Comparison of ENCODE assay signal across 19 cellular contexts in the genomic region with DNA sequence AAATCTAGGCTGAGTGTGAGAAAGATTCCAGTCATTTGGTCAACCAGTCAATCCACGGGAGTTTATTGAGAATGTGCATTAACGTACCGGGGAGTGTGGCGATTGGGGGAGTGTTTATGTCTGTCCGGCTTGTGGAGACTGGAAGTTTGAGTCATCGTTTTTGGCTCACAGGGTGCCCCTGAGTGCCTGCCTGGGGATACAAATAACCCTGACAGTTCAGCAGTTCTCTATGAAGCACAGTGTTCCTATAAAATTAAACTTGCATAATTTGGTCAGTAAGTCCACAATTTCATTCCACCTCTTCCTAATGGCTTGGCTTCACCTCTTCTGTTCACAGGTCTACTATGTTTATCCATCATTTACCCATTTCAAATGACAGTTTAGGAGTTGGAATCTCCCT.
DNase-seq lines count a peak whose midpoint lies in the region; ATAC-seq and TF ChIP-seq lines count a peak whose summit lies in the region.
"Had no signal": no experiment of that assay in that cellular context is flagged by ENCODE, and none has a peak within 500 bp of the region (broad histone marks: within the 10 kb centered on the region; RNA-seq: fewer than 3 reads in every experiment).

No MANE protein-coding gene starts in this region.

- no peak overlapping the region for H2BK20ac ChIP-seq in IMR-90 (ENCODE audit: low read depth, low read length)

- H3K4me2 ChIP-seq in IMR-90 (ENCODE audit: low read depth, low read length) (no peak overlapping the region), SK-N-SH (no peak overlapping the region)

- H3K14ac ChIP-seq in IMR-90 (replicated peaks; ENCODE audit: low read depth, low read length): no peak overlapping the region

- no CpG with 5 or more reads among the region's 6 CpGs for WGBS in IMR-90 (ENCODE audit: extremely low coverage in 2 of 2, insufficient read length in 1 of 2), 2 experiments
- 24% methylated on average over 6 of the region's 6 CpGs for WGBS in SK-N-SH (ENCODE audit: low lambda C conversion rate)

- intact Hi-C loops in IMR-90 (cut with micrococcal nuclease): no loop called here

- H3K79me2 ChIP-seq in SK-N-SH (ENCODE audit: insufficient read depth): no peaks in the 10 kb centered on the region
- H3K79me2 ChIP-seq: parathyroid adenoma had no signal

- DNase-seq in AG08396 (ENCODE audit: low spot score): peak; percentile 17
- DNase-seq in IMR-90: peak; percentile 2
- peak; percentile 10 for DNase-seq in dermis blood vessel endothelial cell
- no peak for DNase-seq in effector CD8-positive, alpha-beta T cell (lab: John Stamatoyannopoulos, UW)
- DNase-seq in stimulated activated naive CD4-positive, alpha-beta T cell (lab: John Stamatoyannopoulos, UW): no peak
- DNase-seq in SK-N-SH: no peak
- DNase-seq: ACHN; activated CD4-positive, alpha-beta memory T cell treated with anti-CD3 and anti-CD28 coated beads, Interleukin-2, amount 10 ng/mL, durations not matched to agents 7 days and 5 days; activated naive CD4-positive, alpha-beta T cell treated with anti-CD3 and anti-CD28 coated beads, Interleukin-2, amount 50 U/mL, for 16 hours; activated T-cell treated with anti-CD3 and anti-CD28 coated beads, Interleukin-2, amount 50 U/mL, for 1 hour; CD4-positive, alpha-beta memory T cell; H7; KG1; NCI-H1105 treated with DMSO at 0.1 percent for 48 hours; NCI-H524; SHP77 treated with DMSO at 0.1 percent for 48 hours had no signal

- TF ChIP-seq CTCF in IMR-90 (conservative IDR thresholded peaks at IDR 0.05; ENCODE audit: low read depth, low read length) (no peak), SK-N-SH (IDR thresholded peaks at IDR 0.05) (no peak)

- H2BK120ac ChIP-seq in IMR-90 (ENCODE audit: low read depth, low read length): no peak overlapping the region

- H3K56ac ChIP-seq in IMR-90 (ENCODE audit: extremely low read depth, insufficient read depth, low read length): no peak overlapping the region

- in situ Hi-C loops in IMR-90 (cut with MboI; ENCODE audit: low sequenced_read_pairs): no loop called here

- H2AK9ac ChIP-seq in IMR-90 (replicated peaks; ENCODE audit: low read depth, low read length, poor library complexity): no peak overlapping the region

- H3K27me3 ChIP-seq in IMR-90 (ENCODE audit: control insufficient read depth, insufficient read depth, low read length): no peaks in the 10 kb centered on the region
- no peaks in the 10 kb centered on the region for H3K27me3 ChIP-seq in rectal smooth muscle tissue (ENCODE audit: control insufficient read depth, insufficient read depth, low read length)
- no peaks in the 10 kb centered on the region; the same call in 1 of the 2 replicates for H3K27me3 ChIP-seq in SK-N-SH (ENCODE audit: insufficient read depth)

- H3K4ac ChIP-seq in IMR-90 (ENCODE audit: low read depth, low read length): no peak overlapping the region

- dilution Hi-C loops in IMR-90 (cut with HindIII; ENCODE audit: low sequenced_read_pairs, unreplicated experiment): no loop called here

- H3K27ac ChIP-seq in IMR-90 (ENCODE audit: insufficient read depth, low read length): no peak overlapping the region
- H3K27ac ChIP-seq in rectal smooth muscle tissue (ENCODE audit: low read depth, low read length): peak overlapping the region; percentile 31
- no peak overlapping the region for H3K27ac ChIP-seq in SK-N-SH (ENCODE audit: low read depth in 2 of 2, low read length in 1 of 2)
- H3K27ac ChIP-seq: parathyroid adenoma had no signal

- H3F3A ChIP-seq in SK-N-SH (replicated peaks; ENCODE audit: insufficient read depth): no peaks in the 10 kb centered on the region

- ATAC-seq in IMR-90 (ENCODE audit: low read depth) (no peak), HG02610 (IDR thresholded peaks at IDR 0.05; ENCODE audit: unreplicated experiment) (no peak)

- H3K36me3 ChIP-seq in IMR-90 (ENCODE audit: control insufficient read depth, insufficient read depth, low read length): no peaks in the 10 kb centered on the region
- no peaks in the 10 kb centered on the region for H3K36me3 ChIP-seq in rectal smooth muscle tissue (ENCODE audit: control insufficient read depth, insufficient read depth, low read length)
- no peaks in the 10 kb centered on the region for H3K36me3 ChIP-seq in SK-N-SH (replicated peaks in 1 of 2; ENCODE audit: control insufficient read depth in 1 of 2, insufficient read depth in 2 of 2, low read length in 1 of 2)

- POLR2A ChIA-PET in IMR-90 (lab: Charles Lee; ENCODE audit: unreplicated experiment): no interaction called here
- POLR2A ChIA-PET in SK-N-SH (lab: Yijun Ruan, JAX): no interaction called here

- H4K20me1 ChIP-seq in IMR-90 (ENCODE audit: insufficient read depth, low read length) (no peaks in the 10 kb centered on the region), SK-N-SH (ENCODE audit: insufficient read depth) (no peaks in the 10 kb centered on the region)

- TF ChIP-seq RAD21 in IMR-90 (IDR thresholded peaks at IDR 0.05; ENCODE audit: low read length) (no peak), SK-N-SH (IDR thresholded peaks at IDR 0.05; ENCODE audit: low read length) (no peak)

- H4K91ac ChIP-seq in IMR-90 (ENCODE audit: insufficient read depth, low read depth, low read length): no peak overlapping the region

- no peaks in the 10 kb centered on the region for H3K9me1 ChIP-seq in IMR-90 (ENCODE audit: insufficient read depth, low read length)

- CTCF ChIA-PET in IMR-90 (lab: Yijun Ruan, JAX): no interaction called here
- CTCF ChIA-PET in SK-N-SH (lab: Yijun Ruan, JAX): no interaction called here

- H3K4me3 ChIP-seq in IMR-90 (ENCODE audit: insufficient read depth, low read depth, low read length) (no peak overlapping the region), rectal smooth muscle tissue (ENCODE audit: low read length) (no peak overlapping the region), SK-N-SH (ENCODE audit: low read depth in 2 of 2, low read length in 1 of 2) (no peak overlapping the region)

- H2AK5ac ChIP-seq in IMR-90 (ENCODE audit: low read depth, low read length): no peak overlapping the region

- H4K5ac ChIP-seq in IMR-90 (ENCODE audit: low read depth, low read length): no peak overlapping the region

- TF ChIP-seq EP300 in SK-N-SH (IDR thresholded peaks at IDR 0.05; ENCODE audit: borderline replicate concordance in 1 of 2, low read depth in 1 of 2, low read length in 1 of 2): no peak

- no peaks in the 10 kb centered on the region for H3K9me2 ChIP-seq in SK-N-SH

- H3K4me1 ChIP-seq in IMR-90 (ENCODE audit: control insufficient read depth, insufficient read depth, low read length): no peaks in the 10 kb centered on the region
- peaks cover 12% of the 10 kb centered on the region for H3K4me1 ChIP-seq in rectal smooth muscle tissue (ENCODE audit: control insufficient read depth, insufficient read depth, low read length)
- no peaks in the 10 kb centered on the region for H3K4me1 ChIP-seq in SK-N-SH (ENCODE audit: control insufficient read depth in 1 of 2, insufficient read depth in 2 of 2, low read depth in 1 of 2, low read length in 1 of 2)
- H3K4me1 ChIP-seq: parathyroid adenoma had no signal

- H4K8ac ChIP-seq in IMR-90 (ENCODE audit: low read depth in 2 of 2, low read length in 2 of 2): no peak overlapping the region

- no peaks in the 10 kb centered on the region for H3K79me1 ChIP-seq in IMR-90 (ENCODE audit: low read depth in 1 of 2, low read length in 2 of 2)

- no peak overlapping the region for H2BK15ac ChIP-seq in IMR-90 (ENCODE audit: low read depth, low read length)

- no TSS peak for BruUV-seq in IMR-90 (replicated peaks; lab: Mats Ljungman, UMichigan)

- TF ChIP-seq POLR2A in IMR-90 (IDR thresholded peaks at IDR 0.05; ENCODE audit: low read depth, low read length): no peak

- no peaks in the 10 kb centered on the region for H3K9me3 ChIP-seq in IMR-90 (ENCODE audit: control insufficient read depth, insufficient read depth, low read length)
- H3K9me3 ChIP-seq in SK-N-SH: no peaks in the 10 kb centered on the region

- no peak overlapping the region for H2AFZ ChIP-seq in IMR-90 (replicated peaks; ENCODE audit: low read length, poor library complexity)
- no peak overlapping the region for H2AFZ ChIP-seq in SK-N-SH (ENCODE audit: low read depth)
- H2AFZ ChIP-seq: parathyroid adenoma had no signal

- no peak overlapping the region for H2BK5ac ChIP-seq in IMR-90 (ENCODE audit: low read depth, low read length, poor library complexity, severe bottlenecking)

- no peak overlapping the region for H3K18ac ChIP-seq in IMR-90 (ENCODE audit: low read depth, low read length)

- no peak overlapping the region for H3K23ac ChIP-seq in IMR-90 (ENCODE audit: low read depth, low read length)

- H3K9ac ChIP-seq in IMR-90 (ENCODE audit: low read depth, low read length): no peak overlapping the region
- H3K9ac ChIP-seq in rectal smooth muscle tissue (ENCODE audit: low read length): no peak overlapping the region
- H3K9ac ChIP-seq in SK-N-SH: no peak overlapping the region
- H3K9ac ChIP-seq: parathyroid adenoma had no signal

TF ChIP-seq in IMR-90, 13 proteins besides CTCF, POLR2A, EP300 and RAD21 (continues in another document):
- TF ChIP-seq USF2 (IDR thresholded peaks at IDR 0.05; ENCODE audit: low read depth, low read length): no peak
- TF ChIP-seq MAZ (IDR thresholded peaks at IDR 0.05; ENCODE audit: borderline replicate concordance, low read depth, low read length): no peak
- TF ChIP-seq FOS (IDR thresholded peaks at IDR 0.05; ENCODE audit: low read depth, low read length): no peak
- no peak for TF ChIP-seq RFX5 (IDR thresholded peaks at IDR 0.05; ENCODE audit: low read depth, low read length)
- TF ChIP-seq NFE2L2 (IDR thresholded peaks at IDR 0.05; ENCODE audit: low read depth, low read length): no peak

TF ChIP-seq in SK-N-SH, 30 proteins besides CTCF, POLR2A, EP300 and RAD21 (continues in another document):
- TF ChIP-seq NRF1 (IDR thresholded peaks at IDR 0.05; ENCODE audit: low read depth, low read length) (no peak), MAX (IDR thresholded peaks at IDR 0.05; ENCODE audit: low read depth) (no peak), FOXM1 (IDR thresholded peaks at IDR 0.05; ENCODE audit: low read depth) (no peak)
- TF ChIP-seq, protein P1, sequence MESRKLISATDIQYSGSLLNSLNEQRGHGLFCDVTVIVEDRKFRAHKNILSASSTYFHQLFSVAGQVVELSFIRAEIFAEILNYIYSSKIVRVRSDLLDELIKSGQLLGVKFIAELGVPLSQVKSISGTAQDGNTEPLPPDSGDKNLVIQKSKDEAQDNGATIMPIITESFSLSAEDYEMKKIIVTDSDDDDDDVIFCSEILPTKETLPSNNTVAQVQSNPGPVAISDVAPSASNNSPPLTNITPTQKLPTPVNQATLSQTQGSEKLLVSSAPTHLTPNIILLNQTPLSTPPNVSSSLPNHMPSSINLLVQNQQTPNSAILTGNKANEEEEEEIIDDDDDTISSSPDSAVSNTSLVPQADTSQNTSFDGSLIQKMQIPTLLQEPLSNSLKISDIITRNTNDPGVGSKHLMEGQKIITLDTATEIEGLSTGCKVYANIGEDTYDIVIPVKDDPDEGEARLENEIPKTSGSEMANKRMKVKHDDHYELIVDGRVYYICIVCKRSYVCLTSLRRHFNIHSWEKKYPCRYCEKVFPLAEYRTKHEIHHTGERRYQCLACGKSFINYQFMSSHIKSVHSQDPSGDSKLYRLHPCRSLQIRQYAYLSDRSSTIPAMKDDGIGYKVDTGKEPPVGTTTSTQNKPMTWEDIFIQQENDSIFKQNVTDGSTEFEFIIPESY (IDR thresholded peaks at IDR 0.05; ENCODE audit: borderline replicate concordance, low read depth): no peak

Comparison
In these comparisons a context has a peak if more than half of its experiments do, and no peak if none do; other contexts are left out.
1. DNase-seq: peak in AG08396 (single experiment), IMR-90 (single experiment) and dermis blood vessel endothelial cell (single experiment); none in effector CD8-positive, alpha-beta T cell (single experiment), stimulated activated naive CD4-positive, alpha-beta T cell (0 of 6) and SK-N-SH (single experiment).